In the genomic region with DNA sequence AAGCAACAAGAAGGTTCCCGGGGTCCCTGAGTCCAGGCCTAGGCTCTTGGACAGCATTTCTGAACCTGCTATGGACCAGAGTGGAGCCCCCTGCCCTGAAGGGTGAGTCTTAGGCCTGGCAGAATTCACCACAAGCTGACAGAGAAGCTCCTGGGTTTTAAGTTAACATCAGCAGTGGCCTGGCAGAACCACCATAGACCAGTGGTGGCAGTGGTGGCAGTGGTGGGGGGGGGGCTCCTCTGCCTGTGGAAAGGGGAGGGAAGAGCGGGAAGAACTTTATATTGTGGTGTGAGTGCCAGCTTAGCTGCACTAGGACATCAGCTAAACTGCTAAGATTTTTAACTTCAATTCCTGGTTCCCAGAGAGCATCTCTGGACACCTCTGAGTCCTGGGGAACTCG, we compare ENCODE assay signal across 27 cellular contexts. TPM values are rescaled to one million over a fixed set of nuclear protein-coding genes. Genes with fewer than 3 reads are reported as not detected.
"Had no signal": no experiment of that assay in that cellular context is flagged by ENCODE, and none has a peak within 500 bp of the region (broad histone marks: within the 10 kb centered on the region; RNA-seq: fewer than 3 reads in every experiment).

No MANE protein-coding gene starts in this region.

- DNase-seq: activated CD4-positive, alpha-beta T cell treated with anti-CD3 and anti-CD28 coated beads for 36 hours; activated CD4-positive, alpha-beta T cell treated with anti-CD3 and anti-CD28 coated beads, Interleukin-2, amount 10 ng/mL, durations not matched to agents 7 days and 5 days; activated CD4-positive, alpha-beta T cell treated with anti-CD3 and anti-CD28 coated beads, Interleukin-2, amount 50 U/mL, for 48 hours; activated CD8-positive, alpha-beta T cell treated with anti-CD3 and anti-CD28 coated beads, Interleukin-2, amount 10 ng/mL, durations not matched to agents 7 days and 5 days; activated effector memory CD4-positive, alpha-beta T cell treated with Interleukin-2 at 50 U/mL for 16 hours; activated naive CD4-positive, alpha-beta T cell treated with anti-CD3 and anti-CD28 coated beads, Interleukin-2, amount 10 ng/mL, durations not matched to agents 7 days and 5 days; activated naive CD8-positive, alpha-beta T cell treated with anti-CD3 and anti-CD28 coated beads, Interleukin-2, amount 50 U/mL, for 24 hours; activated T-cell treated with anti-CD3 and anti-CD28 coated beads for 4 hours; activated T-cell treated with anti-CD3 and anti-CD28 coated beads, Interleukin-2, amount 50 U/mL, for 48 hours; anterior cingulate cortex; NCI-H1048; NCI-H1105 treated with DMSO at 0.1 percent for 48 hours; NCI-H1436; NCI-H1694; NCI-H1930; NCI-H2081 treated with DMSO at 0.1 percent for 48 hours; NCI-H345; NCI-H524 treated with DMSO at 0.1 percent for 48 hours; SHP77; SJCRH30 had no signal

- FAIRE-seq: TTC549 had no signal

- H3K27ac ChIP-seq: SJCRH30, SK-N-MC had no signal

- H3K4me3 ChIP-seq: SJCRH30, SK-N-MC had no signal

- ATAC-seq: activated CD4-positive, alpha-beta T cell treated with anti-CD3 and anti-CD28 coated beads for 36 hours; activated CD4-positive, CD25-positive, alpha-beta regulatory T cell treated with anti-CD3 and anti-CD28 coated beads, Interleukin-2, amount 50 U/mL, for 24 hours; activated CD8-positive, alpha-beta T cell treated with anti-CD3 and anti-CD28 coated beads, Interleukin-2, amount 10 ng/mL, durations not matched to agents 7 days and 5 days; activated naive CD8-positive, alpha-beta T cell treated with anti-CD3 and anti-CD28 coated beads, Interleukin-2, amount 50 U/mL, for 24 hours; Panc1 had no signal

- H3K4me1 ChIP-seq: SJCRH30 had no signal

- H3K36me3 ChIP-seq: SJCRH30 had no signal

RNA-seq across cellular contexts. Expression of gene RNF212B, which starts 20.7 kb away (rescaled TPM):
- total RNA-seq: activated CD4-positive, alpha-beta T cell treated with anti-CD3 and anti-CD28 coated beads for 36 hours; activated CD4-positive, alpha-beta T cell treated with anti-CD3 and anti-CD28 coated beads, Interleukin-2, amount 10 ng/mL, durations not matched to agents 7 days and 5 days; activated CD8-positive, alpha-beta T cell treated with anti-CD3 and anti-CD28 coated beads, Interleukin-2, amount 10 ng/mL, durations not matched to agents 7 days and 5 days; MCF 10A; NCI-H460; RPMI7951; SJCRH30 had no signal
